20 cellular contexts compared by ENCODE assay signal in genomic region chr1:18814340-18815202, GRCh38. TPM values are rescaled to one million over a fixed set of nuclear protein-coding genes. Genes with fewer than 3 reads are reported as not detected.
A peak's percentile ranks its signal among the peaks of the same experiment; 100 is the strongest.
DNase-seq lines count a peak whose midpoint lies in the region; ATAC-seq, FAIRE-seq and TF ChIP-seq lines count a peak whose summit lies in the region.
"Had no signal": no experiment of that assay in that cellular context is flagged by ENCODE, and none has a peak within 500 bp of the region (broad histone marks: within the 10 kb centered on the region; RNA-seq: fewer than 3 reads in every experiment).

No MANE protein-coding gene starts in this region.

- no peaks in the 10 kb centered on the region for H3K36me3 Mint-ChIP-seq in neural progenitor cell
- H3K36me3 Mint-ChIP-seq: CD4-positive, alpha-beta memory T cell had no signal

- H3K23ac ChIP-seq in H1 (ENCODE audit: insufficient read length), result no peak overlapping the region

- H4K20me1 ChIP-seq in H1 (replicated peaks in 1 of 2; ENCODE audit: control insufficient read depth in 1 of 2, insufficient read depth in 2 of 2, low read length in 2 of 2), result peaks cover 0 to 2% of the 10 kb centered on the region in 2 experiments
- H4K20me1 ChIP-seq in neural progenitor cell (ENCODE audit: low read depth), result no peaks in the 10 kb centered on the region

- H3K27me3 Mint-ChIP-seq in neural progenitor cell (ENCODE audit: insufficient read depth, low read depth), result peaks cover 11% of the 10 kb centered on the region

- POLR2A ChIA-PET in H1 (lab: Charles Lee; ENCODE audit: partially characterized antibody), result no interaction called here

- no peaks in the 10 kb centered on the region for H3K23me2 ChIP-seq in H1 (ENCODE audit: low read depth, low read length)

- no peak overlapping the region for H3K27ac ChIP-seq in H1 (ENCODE audit: low read depth, low read length)
- H3K27ac ChIP-seq in neural progenitor cell, result no peak overlapping the region
- H3K27ac ChIP-seq: GM23248 had no signal

- no peak overlapping the region for H3K9ac ChIP-seq in H1 (replicated peaks in 1 of 4; ENCODE audit: extremely low read depth in 1 of 4, low read depth in 3 of 4, low read length in 3 of 4)
- no peak overlapping the region for H3K9ac ChIP-seq in neural progenitor cell
- H3K9ac ChIP-seq: GM23248 had no signal

- intact Hi-C loops in sciatic nerve (cut with DNase I), result no loop called here

- H3K4me1 ChIP-seq in H1 (replicated peaks in 1 of 4; ENCODE audit: control insufficient read depth in 3 of 4, insufficient read depth in 4 of 4, low read length in 3 of 4), result peaks cover 0 to 6% (median 5%) of the 10 kb centered on the region in 4 experiments; a peak in 4 of 7 replicates
- H3K4me1 ChIP-seq in neural progenitor cell, result peaks cover 6% of the 10 kb centered on the region

- no peak overlapping the region for H2BK15ac ChIP-seq in H1 (ENCODE audit: low read length)

- no peak overlapping the region for H3K14ac ChIP-seq in H1 (ENCODE audit: insufficient read length)

- H3K18ac ChIP-seq in H1 (ENCODE audit: extremely low read depth, low read length), result no peak overlapping the region

- H2AFZ ChIP-seq in H1 (ENCODE audit: low read length), result no peak overlapping the region
- no peak overlapping the region for H2AFZ ChIP-seq in neural progenitor cell (replicated peaks)
- H2AFZ ChIP-seq: GM23248 had no signal

- no peak overlapping the region for H4K5ac ChIP-seq in H1 (ENCODE audit: insufficient read length, low read depth, low read length)

- no peak overlapping the region for H2BK12ac ChIP-seq in H1 (ENCODE audit: low read depth, low read length)

- no peak overlapping the region for H3K27ac Mint-ChIP-seq in neural progenitor cell
- H3K27ac Mint-ChIP-seq: CD4-positive, alpha-beta memory T cell had no signal

- no peak overlapping the region for H3K4me3 ChIP-seq in H1 (ENCODE audit: extremely low read depth in 1 of 4, insufficient read depth in 2 of 4, low read depth in 3 of 4, low read length in 4 of 4)
- no peak overlapping the region for H3K4me3 ChIP-seq in neural progenitor cell
- H3K4me3 ChIP-seq: GM23248, MG63 had no signal

- no peak overlapping the region for H4K91ac ChIP-seq in H1 (replicated peaks; ENCODE audit: insufficient read length, low read length)

- ATAC-seq in GM21360 (IDR thresholded peaks at IDR 0.05; ENCODE audit: unreplicated experiment), result no peak
- ATAC-seq in sciatic nerve, result no peak

- TF ChIP-seq EP300 in H1 (IDR thresholded peaks at IDR 0.05; ENCODE audit: borderline replicate concordance in 1 of 2, low read depth in 2 of 2, low read length in 2 of 2), result no peak

- H3K27me3 ChIP-seq in H1 (replicated peaks in 1 of 4; ENCODE audit: control insufficient read depth in 3 of 4, extremely low read depth in 1 of 4, insufficient read depth in 3 of 4, low read length in 3 of 4) (peaks cover 0 to 13% (median 4%) of the 10 kb centered on the region in 4 experiments; a peak in 4 of 7 replicates), neural progenitor cell (peaks cover 25% of the 10 kb centered on the region)
- H3K27me3 ChIP-seq: MG63 had no signal

- H3K4me3 Mint-ChIP-seq in neural progenitor cell, result no peak overlapping the region
- H3K4me3 Mint-ChIP-seq: CD4-positive, alpha-beta memory T cell had no signal

- H3K4me2 ChIP-seq in H1 (ENCODE audit: insufficient read depth in 1 of 2, low read depth in 2 of 2, low read length in 2 of 2) (no peak overlapping the region), neural progenitor cell (peak overlapping the region; percentile 18)

- H3K36me3 ChIP-seq in H1 (ENCODE audit: control insufficient read depth in 2 of 4, insufficient read depth in 4 of 4, low read length in 3 of 4), result no peaks in the 10 kb centered on the region
- H3K36me3 ChIP-seq in neural progenitor cell, result no peaks in the 10 kb centered on the region
- H3K36me3 ChIP-seq: MG63 had no signal

- H2BK20ac ChIP-seq in H1 (ENCODE audit: low read length), result no peak overlapping the region

- H3K79me1 ChIP-seq in H1 (ENCODE audit: low read depth, low read length), result no peaks in the 10 kb centered on the region

- H3K56ac ChIP-seq in H1 (replicated peaks; ENCODE audit: insufficient read length, low read depth, low read length), result no peak overlapping the region

- no peaks in the 10 kb centered on the region for H3K9me3 Mint-ChIP-seq in neural progenitor cell
- H3K9me3 Mint-ChIP-seq: CD4-positive, alpha-beta memory T cell had no signal

- DNase-seq in Daoy (ENCODE audit: low read depth) (peak; percentile 39), LHCN-M2 (ENCODE audit: low read depth) (peak; percentile 43), H1 (ENCODE audit: low read depth in 1 of 2, low spot score in 2 of 2) (no peak), neural progenitor cell (ENCODE audit: low spot score) (peak; percentile 71), sciatic nerve (ENCODE audit: low spot score) (no peak), GOT3 (lab: John Stamatoyannopoulos, UW) (no peak)
- no peak for DNase-seq in activated CD4-positive, alpha-beta T cell treated with anti-CD3 and anti-CD28 coated beads for 4 hours
- DNase-seq: AML-193; CD4-positive, alpha-beta memory T cell; DMS79; GM23248; MG63; NCI-H1092; NCI-H146; NCI-H2081 treated with DMSO at 0.1 percent for 48 hours; NCI-H69; SHP77 had no signal

- H4K8ac ChIP-seq in H1 (ENCODE audit: extremely low read depth, insufficient read depth, low read length), result no peak overlapping the region

- no peak for FAIRE-seq in H1 (lab: Jason Lieb, UNC)
- FAIRE-seq: RCC 7860 had no signal

- WGBS in H1 (ENCODE audit: extremely low coverage in 1 of 2, insufficient coverage in 1 of 2, insufficient read length in 1 of 2, insufficient replicate concordance in 2 of 2, low coverage in 1 of 2, low lambda C conversion rate in 2 of 2, missing lambda C conversion rate in 1 of 2), 2 experiments, result 69% methylated on average over 13 of the region's 15 CpGs; no CpG with 5 or more reads in 1 of the 2 experiments

- H2BK120ac ChIP-seq in H1 (replicated peaks; ENCODE audit: low read depth, low read length), result no peak overlapping the region

- no peak for TF ChIP-seq RAD21 in H1 (IDR thresholded peaks at IDR 0.05 in 1 of 2, conservative IDR thresholded peaks at IDR 0.05 in 1 of 2; ENCODE audit: low read depth in 2 of 2, low read length in 2 of 2)

- CTCF ChIA-PET in H1 (lab: Charles Lee; ENCODE audit: partially characterized antibody), result interaction anchor here (0.6 to 9.2 kb wide), 15 partner anchors 18 to 218 kb away, joined by 3 to 132 read pairs (median 3); no protein-coding TSS in a partner anchor

- no peak for TF ChIP-seq POLR2A in H1 (IDR thresholded peaks at IDR 0.05; ENCODE audit: control extremely low read depth in 1 of 2, low read depth in 2 of 2, low read length in 2 of 2)

- no peak for TF ChIP-seq CTCF in H1 (IDR thresholded peaks at IDR 0.05; ENCODE audit: control extremely low read depth in 1 of 3, insufficient read depth in 1 of 3, low read depth in 1 of 3, low read length in 3 of 3)
- TF ChIP-seq CTCF in neural progenitor cell (IDR thresholded peaks at IDR 0.05), result no peak

- H3K4ac ChIP-seq in H1 (replicated peaks; ENCODE audit: insufficient read length, low read depth, low read length), result no peak overlapping the region

- no peaks in the 10 kb centered on the region for H3K79me2 ChIP-seq in H1 (ENCODE audit: control insufficient read depth in 1 of 2, insufficient read depth in 2 of 2, low read length in 2 of 2)
- H3K79me2 ChIP-seq in neural progenitor cell (ENCODE audit: low read depth), result no peaks in the 10 kb centered on the region

- H3K9me3 ChIP-seq in H1 (ENCODE audit: insufficient read depth in 2 of 2, low read depth in 1 of 2, low read length in 1 of 2), result no peaks in the 10 kb centered on the region
- no peaks in the 10 kb centered on the region for H3K9me3 ChIP-seq in neural progenitor cell (ENCODE audit: low read depth)
- H3K9me3 ChIP-seq: MG63 had no signal

- H3K4me1 Mint-ChIP-seq in neural progenitor cell, result peaks cover 19% of the 10 kb centered on the region
- H3K4me1 Mint-ChIP-seq: CD4-positive, alpha-beta memory T cell had no signal

- no peaks in the 10 kb centered on the region for H3F3A ChIP-seq in neural progenitor cell (ENCODE audit: low read depth)

- H2BK5ac ChIP-seq in H1 (ENCODE audit: low read depth, low read length), result no peak overlapping the region

- H2AK5ac ChIP-seq in H1 (ENCODE audit: low read depth, low read length), result no peak overlapping the region

TF ChIP-seq in H1, 55 proteins besides CTCF, POLR2A, EP300 and RAD21:
- TF ChIP-seq CHD1 (IDR thresholded peaks at IDR 0.05; ENCODE audit: low read depth, low read length), result no peak
- peak; percentile 91 for TF ChIP-seq KDM1A (IDR thresholded peaks at IDR 0.05; ENCODE audit: borderline replicate concordance, low read length)

RNA-seq across cellular contexts. Expression of gene TAS1R2, which starts 44.9 kb away (rescaled TPM):
- total RNA-seq in Daoy (2014; rRNA removed; shearing (Covaris generic)), result not detected in 2 replicates
- total RNA-seq in LHCN-M2 (2014; rRNA removed) (not detected in 2 replicates), neural progenitor cell (ENCODE audit: low replicate concordance) (not detected in 2 replicates), sciatic nerve (not detected)
- not detected for polyA plus RNA-seq in LHCN-M2 (2012)
- not detected in 2 replicates for total RNA-seq in H1 (2021; fragmentation: NEBNext Ultra II Directional; extraction: Animal tissue kit (Norgen Biotek cat#: 25700))
- polyA plus RNA-seq in H1 (2011; rRNA removed), result not detected in 2 replicates
- polyA plus RNA-seq in H1 (2011; cell fraction: cytosol; rRNA removed), result not detected
- not detected for polyA plus RNA-seq in H1 (2011; cell fraction: nucleus; rRNA removed)
- polyA plus RNA-seq in H1 (2012, experiment 1 of 2), result not detected in 4 replicates
- not detected for polyA plus RNA-seq in H1 (2012, experiment 2 of 2)
- not detected for polyA plus RNA-seq in H1 (2013, experiment 1 of 2)
- not detected for polyA plus RNA-seq in H1 (2013, experiment 2 of 2)
- polyA minus RNA-seq in H1 (2011; rRNA and poly(A)+ RNA removed), result not detected in 2 replicates
- not detected for polyA minus RNA-seq in H1 (2011; cell fraction: cytosol; rRNA and poly(A)+ RNA removed)
- polyA minus RNA-seq in H1 (2011; cell fraction: nucleus; rRNA and poly(A)+ RNA removed), result not detected
- total RNA-seq: CD4-positive, alpha-beta memory T cell; G401; GM23248 had no signal
- polyA plus RNA-seq: CD4-positive, alpha-beta memory T cell; GM23248 had no signal

Comparison
In these comparisons a context has a peak if more than half of its experiments do, and no peak if none do; other contexts are left out.
1. DNase-seq: peak in Daoy (single experiment), LHCN-M2 (single experiment) and neural progenitor cell (single experiment); none in H1 (0 of 2), activated CD4-positive, alpha-beta T cell treated with anti-CD3 and anti-CD28 coated beads for 4 hours (0 of 2), sciatic nerve (single experiment) and GOT3 (single experiment).